1 cellular context compared by ENCODE assay signal in genomic region chr2:6826081-6826913, GRCh38.
TF ChIP-seq lines count a peak whose summit lies in the region.

No MANE protein-coding gene starts in this region.

TF ChIP-seq in K562, 482 proteins besides CTCF, POLR2A, EP300 and RAD21 (continued from another document and continues in another):
- TF ChIP-seq, protein P1, sequence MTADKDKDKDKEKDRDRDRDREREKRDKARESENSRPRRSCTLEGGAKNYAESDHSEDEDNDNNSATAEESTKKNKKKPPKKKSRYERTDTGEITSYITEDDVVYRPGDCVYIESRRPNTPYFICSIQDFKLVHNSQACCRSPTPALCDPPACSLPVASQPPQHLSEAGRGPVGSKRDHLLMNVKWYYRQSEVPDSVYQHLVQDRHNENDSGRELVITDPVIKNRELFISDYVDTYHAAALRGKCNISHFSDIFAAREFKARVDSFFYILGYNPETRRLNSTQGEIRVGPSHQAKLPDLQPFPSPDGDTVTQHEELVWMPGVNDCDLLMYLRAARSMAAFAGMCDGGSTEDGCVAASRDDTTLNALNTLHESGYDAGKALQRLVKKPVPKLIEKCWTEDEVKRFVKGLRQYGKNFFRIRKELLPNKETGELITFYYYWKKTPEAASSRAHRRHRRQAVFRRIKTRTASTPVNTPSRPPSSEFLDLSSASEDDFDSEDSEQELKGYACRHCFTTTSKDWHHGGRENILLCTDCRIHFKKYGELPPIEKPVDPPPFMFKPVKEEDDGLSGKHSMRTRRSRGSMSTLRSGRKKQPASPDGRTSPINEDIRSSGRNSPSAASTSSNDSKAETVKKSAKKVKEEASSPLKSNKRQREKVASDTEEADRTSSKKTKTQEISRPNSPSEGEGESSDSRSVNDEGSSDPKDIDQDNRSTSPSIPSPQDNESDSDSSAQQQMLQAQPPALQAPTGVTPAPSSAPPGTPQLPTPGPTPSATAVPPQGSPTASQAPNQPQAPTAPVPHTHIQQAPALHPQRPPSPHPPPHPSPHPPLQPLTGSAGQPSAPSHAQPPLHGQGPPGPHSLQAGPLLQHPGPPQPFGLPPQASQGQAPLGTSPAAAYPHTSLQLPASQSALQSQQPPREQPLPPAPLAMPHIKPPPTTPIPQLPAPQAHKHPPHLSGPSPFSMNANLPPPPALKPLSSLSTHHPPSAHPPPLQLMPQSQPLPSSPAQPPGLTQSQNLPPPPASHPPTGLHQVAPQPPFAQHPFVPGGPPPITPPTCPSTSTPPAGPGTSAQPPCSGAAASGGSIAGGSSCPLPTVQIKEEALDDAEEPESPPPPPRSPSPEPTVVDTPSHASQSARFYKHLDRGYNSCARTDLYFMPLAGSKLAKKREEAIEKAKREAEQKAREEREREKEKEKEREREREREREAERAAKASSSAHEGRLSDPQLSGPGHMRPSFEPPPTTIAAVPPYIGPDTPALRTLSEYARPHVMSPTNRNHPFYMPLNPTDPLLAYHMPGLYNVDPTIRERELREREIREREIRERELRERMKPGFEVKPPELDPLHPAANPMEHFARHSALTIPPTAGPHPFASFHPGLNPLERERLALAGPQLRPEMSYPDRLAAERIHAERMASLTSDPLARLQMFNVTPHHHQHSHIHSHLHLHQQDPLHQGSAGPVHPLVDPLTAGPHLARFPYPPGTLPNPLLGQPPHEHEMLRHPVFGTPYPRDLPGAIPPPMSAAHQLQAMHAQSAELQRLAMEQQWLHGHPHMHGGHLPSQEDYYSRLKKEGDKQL (CRISPR knock-in tag; IDR thresholded peaks at IDR 0.05; ENCODE audit: borderline replicate concordance): no peak
- TF ChIP-seq FIP1L1 (IDR thresholded peaks at IDR 0.05; ENCODE audit: low read depth, low read length, poor library complexity, severe bottlenecking) (no peak), CHAMP1 (IDR thresholded peaks at IDR 0.05) (peak; percentile 91), ZNF431 (CRISPR knock-in tag; IDR thresholded peaks at IDR 0.05) (no peak), ARNT (IDR thresholded peaks at IDR 0.05) (peak in 1 of 2 experiments; percentile 87; a peak in 2 of 4 replicates), PTTG1 (tag; IDR thresholded peaks at IDR 0.05; ENCODE audit: low read depth) (no peak), NCOR1 (IDR thresholded peaks at IDR 0.05) (peak; percentile 28; the same call in 1 of the 2 replicates), POLR3G (IDR thresholded peaks at IDR 0.05; ENCODE audit: extremely low read depth, insufficient read length, insufficient replicate concordance) (no peak), U2AF1 (optimal IDR thresholded peaks at IDR 0.05; ENCODE audit: low read depth, low read length) (no peak), PPARD (CRISPR knock-in tag; IDR thresholded peaks at IDR 0.05) (no peak), JUN (IDR thresholded peaks at IDR 0.05; ENCODE audit: borderline replicate concordance, low read depth, low read length) (peak; percentile 77), JUN (CRISPR knock-in tag; IDR thresholded peaks at IDR 0.05; ENCODE audit: borderline replicate concordance) (no peak), SIN3A (IDR thresholded peaks at IDR 0.05; ENCODE audit: borderline replicate concordance in 2 of 2, control insufficient read depth in 1 of 2, low read depth in 2 of 2, low read length in 2 of 2) (no peak), REST (CRISPR knock-in tag; IDR thresholded peaks at IDR 0.05; ENCODE audit: low read depth) (no peak), SMAD3 (CRISPR knock-in tag; conservative IDR thresholded peaks at IDR 0.05) (no peak), TBL1XR1 (IDR thresholded peaks at IDR 0.05; ENCODE audit: low read length in 2 of 2) (peak in 1 of 2 experiments; percentile 52; a peak in 1 of 4 replicates), EP400 (IDR thresholded peaks at IDR 0.05) (peak; percentile 47), ARID1B (IDR thresholded peaks at IDR 0.05) (peak; percentile 77), CBFA2T3 (IDR thresholded peaks at IDR 0.05) (0 out of 2 replicates have a peak, but pooled peaks have one; percentile 33), TCF3 (CRISPR knock-in tag; IDR thresholded peaks at IDR 0.05) (peak; percentile 17; the same call in 1 of the 2 replicates), HINFP (tag; conservative IDR thresholded peaks at IDR 0.05; ENCODE audit: low read depth) (no peak), ZZZ3 (IDR thresholded peaks at IDR 0.05) (no peak), PYGO2 (tag; IDR thresholded peaks at IDR 0.05) (no peak)
- TF ChIP-seq, protein P2, sequence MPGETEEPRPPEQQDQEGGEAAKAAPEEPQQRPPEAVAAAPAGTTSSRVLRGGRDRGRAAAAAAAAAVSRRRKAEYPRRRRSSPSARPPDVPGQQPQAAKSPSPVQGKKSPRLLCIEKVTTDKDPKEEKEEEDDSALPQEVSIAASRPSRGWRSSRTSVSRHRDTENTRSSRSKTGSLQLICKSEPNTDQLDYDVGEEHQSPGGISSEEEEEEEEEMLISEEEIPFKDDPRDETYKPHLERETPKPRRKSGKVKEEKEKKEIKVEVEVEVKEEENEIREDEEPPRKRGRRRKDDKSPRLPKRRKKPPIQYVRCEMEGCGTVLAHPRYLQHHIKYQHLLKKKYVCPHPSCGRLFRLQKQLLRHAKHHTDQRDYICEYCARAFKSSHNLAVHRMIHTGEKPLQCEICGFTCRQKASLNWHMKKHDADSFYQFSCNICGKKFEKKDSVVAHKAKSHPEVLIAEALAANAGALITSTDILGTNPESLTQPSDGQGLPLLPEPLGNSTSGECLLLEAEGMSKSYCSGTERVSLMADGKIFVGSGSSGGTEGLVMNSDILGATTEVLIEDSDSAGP (CRISPR knock-in tag; IDR thresholded peaks at IDR 0.05): no peak
- TF ChIP-seq, protein P3, sequence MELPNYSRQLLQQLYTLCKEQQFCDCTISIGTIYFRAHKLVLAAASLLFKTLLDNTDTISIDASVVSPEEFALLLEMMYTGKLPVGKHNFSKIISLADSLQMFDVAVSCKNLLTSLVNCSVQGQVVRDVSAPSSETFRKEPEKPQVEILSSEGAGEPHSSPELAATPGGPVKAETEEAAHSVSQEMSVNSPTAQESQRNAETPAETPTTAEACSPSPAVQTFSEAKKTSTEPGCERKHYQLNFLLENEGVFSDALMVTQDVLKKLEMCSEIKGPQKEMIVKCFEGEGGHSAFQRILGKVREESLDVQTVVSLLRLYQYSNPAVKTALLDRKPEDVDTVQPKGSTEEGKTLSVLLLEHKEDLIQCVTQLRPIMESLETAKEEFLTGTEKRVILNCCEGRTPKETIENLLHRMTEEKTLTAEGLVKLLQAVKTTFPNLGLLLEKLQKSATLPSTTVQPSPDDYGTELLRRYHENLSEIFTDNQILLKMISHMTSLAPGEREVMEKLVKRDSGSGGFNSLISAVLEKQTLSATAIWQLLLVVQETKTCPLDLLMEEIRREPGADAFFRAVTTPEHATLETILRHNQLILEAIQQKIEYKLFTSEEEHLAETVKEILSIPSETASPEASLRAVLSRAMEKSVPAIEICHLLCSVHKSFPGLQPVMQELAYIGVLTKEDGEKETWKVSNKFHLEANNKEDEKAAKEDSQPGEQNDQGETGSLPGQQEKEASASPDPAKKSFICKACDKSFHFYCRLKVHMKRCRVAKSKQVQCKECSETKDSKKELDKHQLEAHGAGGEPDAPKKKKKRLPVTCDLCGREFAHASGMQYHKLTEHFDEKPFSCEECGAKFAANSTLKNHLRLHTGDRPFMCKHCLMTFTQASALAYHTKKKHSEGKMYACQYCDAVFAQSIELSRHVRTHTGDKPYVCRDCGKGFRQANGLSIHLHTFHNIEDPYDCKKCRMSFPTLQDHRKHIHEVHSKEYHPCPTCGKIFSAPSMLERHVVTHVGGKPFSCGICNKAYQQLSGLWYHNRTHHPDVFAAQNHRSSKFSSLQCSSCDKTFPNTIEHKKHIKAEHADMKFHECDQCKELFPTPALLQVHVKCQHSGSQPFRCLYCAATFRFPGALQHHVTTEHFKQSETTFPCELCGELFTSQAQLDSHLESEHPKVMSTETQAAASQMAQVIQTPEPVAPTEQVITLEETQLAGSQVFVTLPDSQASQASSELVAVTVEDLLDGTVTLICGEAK (IDR thresholded peaks at IDR 0.05): peak; percentile 58; the same call in 1 of the 2 replicates
- TF ChIP-seq, protein P3 (CRISPR knock-in tag; IDR thresholded peaks at IDR 0.05): no peak
- TF ChIP-seq, protein P4, sequence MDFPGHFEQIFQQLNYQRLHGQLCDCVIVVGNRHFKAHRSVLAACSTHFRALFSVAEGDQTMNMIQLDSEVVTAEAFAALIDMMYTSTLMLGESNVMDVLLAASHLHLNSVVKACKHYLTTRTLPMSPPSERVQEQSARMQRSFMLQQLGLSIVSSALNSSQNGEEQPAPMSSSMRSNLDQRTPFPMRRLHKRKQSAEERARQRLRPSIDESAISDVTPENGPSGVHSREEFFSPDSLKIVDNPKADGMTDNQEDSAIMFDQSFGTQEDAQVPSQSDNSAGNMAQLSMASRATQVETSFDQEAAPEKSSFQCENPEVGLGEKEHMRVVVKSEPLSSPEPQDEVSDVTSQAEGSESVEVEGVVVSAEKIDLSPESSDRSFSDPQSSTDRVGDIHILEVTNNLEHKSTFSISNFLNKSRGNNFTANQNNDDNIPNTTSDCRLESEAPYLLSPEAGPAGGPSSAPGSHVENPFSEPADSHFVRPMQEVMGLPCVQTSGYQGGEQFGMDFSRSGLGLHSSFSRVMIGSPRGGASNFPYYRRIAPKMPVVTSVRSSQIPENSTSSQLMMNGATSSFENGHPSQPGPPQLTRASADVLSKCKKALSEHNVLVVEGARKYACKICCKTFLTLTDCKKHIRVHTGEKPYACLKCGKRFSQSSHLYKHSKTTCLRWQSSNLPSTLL (IDR thresholded peaks at IDR 0.05): no peak
